ENCODE assay signal across 8 cellular contexts in genomic region chr6:28941681-28942448, GRCh38. TPM values are rescaled to one million over a fixed set of nuclear protein-coding genes. Genes with fewer than 3 reads are reported as not detected.
DNase-seq lines count a peak whose midpoint lies in the region; ATAC-seq and TF ChIP-seq lines count a peak whose summit lies in the region.

No MANE protein-coding gene starts in this region.

- no peaks in the 10 kb centered on the region for H3K27me3 ChIP-seq in thymus (ENCODE audit: control insufficient read depth, insufficient read depth)

- no peaks in the 10 kb centered on the region for H3K36me3 ChIP-seq in thymus (ENCODE audit: control insufficient read depth, insufficient read depth)

- H3K4me1 Mint-ChIP-seq in activated T-cell treated with anti-CD3 and anti-CD28 coated beads, Interleukin-2, amount 50 U/mL, for 4 hours (ENCODE audit: low read depth), result peaks cover 42% of the 10 kb centered on the region
- peaks cover 39% of the 10 kb centered on the region for H3K4me1 Mint-ChIP-seq in activated CD8-positive, alpha-beta T cell treated with anti-CD3 and anti-CD28 coated beads for 36 hours (ENCODE audit: low read depth)
- H3K4me1 Mint-ChIP-seq in immature natural killer cell, result peaks cover 48 to 53% of the 10 kb centered on the region in 2 donors

- no peak for TF ChIP-seq CTCF in activated CD8-positive, alpha-beta T cell treated with anti-CD3 and anti-CD28 coated beads for 36 hours (IDR thresholded peaks at IDR 0.05)

- POLR2A ChIA-PET in activated CD8-positive, alpha-beta T cell treated with anti-CD3 and anti-CD28 coated beads for 36 hours (lab: Charles Lee), result interaction anchor here (1.4 to 4.5 kb wide), 4 partner anchors 11 to 1103 kb away, joined by 3 to 34 read pairs (median 7); partner anchors contain the start of gene TRIM27

- no peaks in the 10 kb centered on the region for H3K27me3 Mint-ChIP-seq in activated T-cell treated with anti-CD3 and anti-CD28 coated beads, Interleukin-2, amount 50 U/mL, for 4 hours (ENCODE audit: low read depth)
- peaks cover 2% of the 10 kb centered on the region for H3K27me3 Mint-ChIP-seq in activated CD8-positive, alpha-beta T cell treated with anti-CD3 and anti-CD28 coated beads for 36 hours
- peaks cover 27 to 48% (median 43%) of the 10 kb centered on the region in 3 donors for H3K27me3 Mint-ChIP-seq in immature natural killer cell (ENCODE audit: low read depth in 3 of 3)

- peak overlapping the region; percentile 87 for H3K4me3 Mint-ChIP-seq in activated T-cell treated with anti-CD3 and anti-CD28 coated beads, Interleukin-2, amount 50 U/mL, for 4 hours
- H3K4me3 Mint-ChIP-seq in activated CD8-positive, alpha-beta T cell treated with anti-CD3 and anti-CD28 coated beads for 36 hours, result peak overlapping the region; percentile 83
- H3K4me3 Mint-ChIP-seq in immature natural killer cell, result peak overlapping the region; percentile 91 to 96 (median 92)

- H3K36me3 Mint-ChIP-seq in activated T-cell treated with anti-CD3 and anti-CD28 coated beads, Interleukin-2, amount 50 U/mL, for 4 hours (ENCODE audit: insufficient read depth), result no peaks in the 10 kb centered on the region
- H3K36me3 Mint-ChIP-seq in activated CD8-positive, alpha-beta T cell treated with anti-CD3 and anti-CD28 coated beads for 36 hours (ENCODE audit: low read depth), result peaks cover 2% of the 10 kb centered on the region
- no peaks in the 10 kb centered on the region for H3K36me3 Mint-ChIP-seq in immature natural killer cell

- peak overlapping the region; percentile 35 for H3K4me3 ChIP-seq in thymus (ENCODE audit: low read length)

- H3K9me3 Mint-ChIP-seq in activated T-cell treated with anti-CD3 and anti-CD28 coated beads, Interleukin-2, amount 50 U/mL, for 4 hours, result no peaks in the 10 kb centered on the region
- no peaks in the 10 kb centered on the region for H3K9me3 Mint-ChIP-seq in activated CD8-positive, alpha-beta T cell treated with anti-CD3 and anti-CD28 coated beads for 36 hours
- no peaks in the 10 kb centered on the region for H3K9me3 Mint-ChIP-seq in immature natural killer cell

- intact Hi-C loops in activated CD8-positive, alpha-beta T cell treated with anti-CD3 and anti-CD28 coated beads for 36 hours (cut with micrococcal nuclease), result loop anchor here (2.0 kb wide), 3 partner anchors 45 to 103 kb away; no protein-coding TSS in a partner anchor

- CTCF ChIA-PET in activated CD8-positive, alpha-beta T cell treated with anti-CD3 and anti-CD28 coated beads for 36 hours (lab: Charles Lee), result interaction anchor here (1.0 to 3.5 kb wide), 5 partner anchors 18 to 104 kb away, joined by 3 to 14 read pairs (median 7); partner anchors contain the start of gene TRIM27

- no peak for ATAC-seq in activated T-cell treated with anti-CD3 and anti-CD28 coated beads, Interleukin-2, amount 50 U/mL, for 4 hours
- ATAC-seq in activated CD8-positive, alpha-beta T cell treated with anti-CD3 and anti-CD28 coated beads for 36 hours, result no peak
- no peak for ATAC-seq in GM18909 (IDR thresholded peaks at IDR 0.05; ENCODE audit: poor library complexity, unreplicated experiment)
- ATAC-seq in GM21526 (IDR thresholded peaks at IDR 0.05; ENCODE audit: low FRiP score, unreplicated experiment), result no peak

- H3K9me3 ChIP-seq in thymus (ENCODE audit: control insufficient read depth), result no peaks in the 10 kb centered on the region

- H3K4me1 ChIP-seq in thymus (ENCODE audit: control insufficient read depth, insufficient read depth, low read length), result peaks cover 9% of the 10 kb centered on the region

- DNase-seq in activated T-cell treated with anti-CD3 and anti-CD28 coated beads, Interleukin-2, amount 50 U/mL, for 4 hours, result no peak
- no peak for DNase-seq in activated T-cell treated with anti-CD3 and anti-CD28 coated beads, Interleukin-2, amount 50 U/mL, for 48 hours
- no peak for DNase-seq in activated CD8-positive, alpha-beta T cell treated with anti-CD3 and anti-CD28 coated beads for 36 hours
- no peak for DNase-seq in immature natural killer cell
- DNase-seq in midbrain (lab: John Stamatoyannopoulos, UW), result no peak

- no peak overlapping the region for H3K27ac ChIP-seq in thymus (ENCODE audit: low read depth)

- 15% methylated on average over 13 of the region's 13 CpGs for WGBS in thymus

- H3K27ac Mint-ChIP-seq in activated CD8-positive, alpha-beta T cell treated with anti-CD3 and anti-CD28 coated beads for 36 hours, result peak overlapping the region; percentile 99
- H3K27ac Mint-ChIP-seq in immature natural killer cell, result peak overlapping the region; percentile 85 to 96 (median 93)

RNA-seq across cellular contexts. Expression of gene TRIM27, which starts 18.1 kb away (rescaled TPM):
- total RNA-seq in activated T-cell treated with anti-CD3 and anti-CD28 coated beads, Interleukin-2, amount 50 U/mL, for 4 hours, result 10 to 100 TPM; 54.7 to 64.4 (median 58.4) TPM
- 10 to 100 TPM; 45.6 to 46.4 TPM for total RNA-seq in activated CD8-positive, alpha-beta T cell treated with anti-CD3 and anti-CD28 coated beads for 36 hours
- 10 to 100 TPM; 30.2 to 51.1 (median 43.0) TPM for polyA plus RNA-seq in immature natural killer cell
- polyA plus RNA-seq in thymus, result 67.9 TPM
